In the genomic region with DNA sequence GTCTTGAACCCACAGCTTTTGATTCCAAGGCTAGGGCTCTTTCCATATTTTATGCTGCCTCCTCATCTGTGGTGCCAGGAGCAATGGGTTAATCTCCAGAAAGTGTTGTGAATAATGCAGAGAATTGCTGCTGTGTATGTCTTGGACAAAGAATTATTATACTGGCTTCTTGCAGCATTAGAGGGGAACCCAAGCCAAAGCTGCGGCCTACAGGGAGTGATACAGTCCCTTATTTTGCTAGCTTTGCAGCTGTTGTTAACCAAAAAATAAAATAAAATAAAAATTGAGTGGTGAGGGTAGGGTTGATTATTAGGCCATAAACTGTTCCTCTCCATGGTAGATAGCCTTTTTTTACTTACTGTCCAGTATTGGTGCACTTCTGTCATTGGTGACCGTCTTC, we compare ENCODE assay signal across 15 cellular contexts. TPM values are rescaled to one million over a fixed set of nuclear protein-coding genes. Genes with fewer than 3 reads are reported as not detected.
DNase-seq lines count a peak whose midpoint lies in the region; ATAC-seq lines count a peak whose summit lies in the region.
"Had no signal": no experiment of that assay in that cellular context is flagged by ENCODE, and none has a peak within 500 bp of the region (broad histone marks: within the 10 kb centered on the region; RNA-seq: fewer than 3 reads in every experiment).

No MANE protein-coding gene starts in this region.

- no peak for ATAC-seq in stimulated activated memory B cell treated with anti-CD40 and anti-IgM and Interleukin-4, amounts not matched to agents 10 μg/mL and 1 μg/mL and 100 μg/mL, for 72 hours
- ATAC-seq in GM19467 (IDR thresholded peaks at IDR 0.05; ENCODE audit: unreplicated experiment) = no peak
- ATAC-seq: gastroesophageal sphincter, HepG2 had no signal

- intact Hi-C loops in activated T-helper 2 cell treated with anti-CD3 and anti-CD28 coated beads, Interferon-gamma antibody, Interleukin-2, Interleukin-4, amounts not matched to agents 10 μg/mL and 5 μg/mL and 100 μg/mL, durations not matched to agents 14 hours and 24 hours and 36 hours (cut with micrococcal nuclease) = no loop called here

- H3K27ac Mint-ChIP-seq in activated T-cell treated with anti-CD3 and anti-CD28 coated beads, Interleukin-2, amount 50 U/mL, for 24 hours = peak overlapping the region; percentile 89
- peak overlapping the region; percentile 65 for H3K27ac Mint-ChIP-seq in activated T-helper 2 cell treated with anti-CD3 and anti-CD28 coated beads, Interferon-gamma antibody, Interleukin-2, Interleukin-4, amounts not matched to agents 10 μg/mL and 5 μg/mL and 100 μg/mL, durations not matched to agents 14 hours and 24 hours and 36 hours
- H3K27ac Mint-ChIP-seq in stimulated activated memory B cell treated with anti-CD40 and anti-IgM and Interleukin-4, amounts not matched to agents 10 μg/mL and 1 μg/mL and 100 μg/mL, for 72 hours = peak overlapping the region; percentile 72

- H3K9me3 Mint-ChIP-seq in activated T-cell treated with anti-CD3 and anti-CD28 coated beads, Interleukin-2, amount 50 U/mL, for 24 hours = no peaks in the 10 kb centered on the region
- no peaks in the 10 kb centered on the region for H3K9me3 Mint-ChIP-seq in activated T-helper 2 cell treated with anti-CD3 and anti-CD28 coated beads, Interferon-gamma antibody, Interleukin-2, Interleukin-4, amounts not matched to agents 10 μg/mL and 5 μg/mL and 100 μg/mL, durations not matched to agents 14 hours and 24 hours and 36 hours
- no peaks in the 10 kb centered on the region for H3K9me3 Mint-ChIP-seq in stimulated activated memory B cell treated with anti-CD40 and anti-IgM and Interleukin-4, amounts not matched to agents 10 μg/mL and 1 μg/mL and 100 μg/mL, for 72 hours

- peaks cover 81% of the 10 kb centered on the region for H3K4me1 Mint-ChIP-seq in activated T-cell treated with anti-CD3 and anti-CD28 coated beads, Interleukin-2, amount 50 U/mL, for 24 hours (ENCODE audit: low read depth)
- peaks cover 42% of the 10 kb centered on the region for H3K4me1 Mint-ChIP-seq in activated T-helper 2 cell treated with anti-CD3 and anti-CD28 coated beads, Interferon-gamma antibody, Interleukin-2, Interleukin-4, amounts not matched to agents 10 μg/mL and 5 μg/mL and 100 μg/mL, durations not matched to agents 14 hours and 24 hours and 36 hours (ENCODE audit: low read depth)
- H3K4me1 Mint-ChIP-seq in stimulated activated memory B cell treated with anti-CD40 and anti-IgM and Interleukin-4, amounts not matched to agents 10 μg/mL and 1 μg/mL and 100 μg/mL, for 72 hours = peaks cover 56% of the 10 kb centered on the region

- no peak for DNase-seq in activated T-cell treated with anti-CD3 and anti-CD28 coated beads, Interleukin-2, amount 50 U/mL, for 24 hours
- DNase-seq in activated T-cell treated with anti-CD3 and anti-CD28 coated beads for 4 hours (no peak), hippocampal formation (lab: John Stamatoyannopoulos, UW) (peak; percentile 28 to 68), foreskin melanocyte (no peak)
- DNase-seq in activated T-helper 2 cell treated with anti-CD3 and anti-CD28 coated beads, Interferon-gamma antibody, Interleukin-2, Interleukin-4, amounts not matched to agents 10 μg/mL and 5 μg/mL and 100 μg/mL, durations not matched to agents 14 hours and 24 hours and 36 hours (ENCODE audit: low spot score) = no peak
- no peak for DNase-seq in effector CD8-positive, alpha-beta T cell (lab: John Stamatoyannopoulos, UW)
- DNase-seq: activated CD8-positive, alpha-beta memory T cell treated with anti-CD3 and anti-CD28 coated beads, Interleukin-2, amount 50 U/mL, for 4 hours; mesendoderm; MM.1S; NCI-H2029; SK-N-SH had no signal

- H3K27me3 Mint-ChIP-seq in activated T-cell treated with anti-CD3 and anti-CD28 coated beads, Interleukin-2, amount 50 U/mL, for 24 hours = no peaks in the 10 kb centered on the region
- no peaks in the 10 kb centered on the region for H3K27me3 Mint-ChIP-seq in activated T-helper 2 cell treated with anti-CD3 and anti-CD28 coated beads, Interferon-gamma antibody, Interleukin-2, Interleukin-4, amounts not matched to agents 10 μg/mL and 5 μg/mL and 100 μg/mL, durations not matched to agents 14 hours and 24 hours and 36 hours (ENCODE audit: low read depth)
- no peaks in the 10 kb centered on the region for H3K27me3 Mint-ChIP-seq in stimulated activated memory B cell treated with anti-CD40 and anti-IgM and Interleukin-4, amounts not matched to agents 10 μg/mL and 1 μg/mL and 100 μg/mL, for 72 hours

- no peak overlapping the region for H3K4me3 Mint-ChIP-seq in activated T-cell treated with anti-CD3 and anti-CD28 coated beads, Interleukin-2, amount 50 U/mL, for 24 hours
- H3K4me3 Mint-ChIP-seq in activated T-helper 2 cell treated with anti-CD3 and anti-CD28 coated beads, Interferon-gamma antibody, Interleukin-2, Interleukin-4, amounts not matched to agents 10 μg/mL and 5 μg/mL and 100 μg/mL, durations not matched to agents 14 hours and 24 hours and 36 hours (ENCODE audit: low read depth) = no peak overlapping the region
- H3K4me3 Mint-ChIP-seq in stimulated activated memory B cell treated with anti-CD40 and anti-IgM and Interleukin-4, amounts not matched to agents 10 μg/mL and 1 μg/mL and 100 μg/mL, for 72 hours = no peak overlapping the region

- H3K36me3 Mint-ChIP-seq in activated T-cell treated with anti-CD3 and anti-CD28 coated beads, Interleukin-2, amount 50 U/mL, for 24 hours (ENCODE audit: low read depth) = peaks cover 99% of the 10 kb centered on the region
- H3K36me3 Mint-ChIP-seq in activated T-helper 2 cell treated with anti-CD3 and anti-CD28 coated beads, Interferon-gamma antibody, Interleukin-2, Interleukin-4, amounts not matched to agents 10 μg/mL and 5 μg/mL and 100 μg/mL, durations not matched to agents 14 hours and 24 hours and 36 hours (ENCODE audit: low read depth) = peaks cover 92% of the 10 kb centered on the region
- H3K36me3 Mint-ChIP-seq in stimulated activated memory B cell treated with anti-CD40 and anti-IgM and Interleukin-4, amounts not matched to agents 10 μg/mL and 1 μg/mL and 100 μg/mL, for 72 hours = peaks cover 47% of the 10 kb centered on the region

RNA-seq across cellular contexts. Expression of a gene that starts 16.7 kb away (rescaled TPM):
- 281 and 287 TPM in 2 replicates for total RNA-seq in activated T-helper 2 cell treated with anti-CD3 and anti-CD28 coated beads, Interferon-gamma antibody, Interleukin-2, Interleukin-4, amounts not matched to agents 10 μg/mL and 5 μg/mL and 100 μg/mL, durations not matched to agents 14 hours and 24 hours and 36 hours
- total RNA-seq: HepG2 had no signal

Comparison
In these comparisons a context has a peak if more than half of its experiments do, and no peak if none do; other contexts are left out.
1. DNase-seq: peak in hippocampal formation (2 of 2); none in activated T-cell treated with anti-CD3 and anti-CD28 coated beads, Interleukin-2, amount 50 U/mL, for 24 hours (single experiment), activated T-cell treated with anti-CD3 and anti-CD28 coated beads for 4 hours (single experiment), activated T-helper 2 cell treated with anti-CD3 and anti-CD28 coated beads, Interferon-gamma antibody, Interleukin-2, Interleukin-4, amounts not matched to agents 10 μg/mL and 5 μg/mL and 100 μg/mL, durations not matched to agents 14 hours and 24 hours and 36 hours (single experiment), foreskin melanocyte (single experiment) and effector CD8-positive, alpha-beta T cell (single experiment).
2. Peak in every context shown above with its lines, with median percentiles within 50 percentile points of each other: H3K27ac Mint-ChIP-seq.